28 cellular contexts compared by ENCODE assay signal in genomic region chr19:29422047-29422446, GRCh38.
"Had no signal": no experiment of that assay in that cellular context is flagged by ENCODE, and none has a peak within 500 bp of the region (broad histone marks: within the 10 kb centered on the region; RNA-seq: fewer than 3 reads in every experiment).

No MANE protein-coding gene starts in this region.

- H3K4me1 ChIP-seq: stomach, suprapubic skin, testis, thyroid gland, tibial artery, tibial nerve, transverse colon, upper lobe of left lung, upper lobe of right lung, uterus, vagina had no signal

- H3K36me3 Mint-ChIP-seq: stimulated activated effector memory CD8-positive, alpha-beta T cell treated with anti-CD3 and anti-CD28 coated beads, Interleukin-12 subunit alpha, Interleukin-12 subunit beta, amount 100 ng/mL, for 72 hours; stimulated activated memory B cell treated with anti-CD40 and anti-IgM and Interleukin-4, amounts not matched to agents 10 μg/mL and 1 μg/mL and 100 μg/mL, for 72 hours; stimulated activated naive B cell treated with anti-CD40 and anti-IgM and Interleukin-4, amounts not matched to agents 10 μg/mL and 1 μg/mL and 100 μg/mL, for 72 hours; type B pancreatic cell had no signal

- H3K4me3 Mint-ChIP-seq: stimulated activated effector memory CD8-positive, alpha-beta T cell treated with anti-CD3 and anti-CD28 coated beads, Interleukin-12 subunit alpha, Interleukin-12 subunit beta, amount 100 ng/mL, for 72 hours; stimulated activated memory B cell treated with anti-CD40 and anti-IgM and Interleukin-4, amounts not matched to agents 10 μg/mL and 1 μg/mL and 100 μg/mL, for 72 hours; stimulated activated naive B cell treated with anti-CD40 and anti-IgM and Interleukin-4, amounts not matched to agents 10 μg/mL and 1 μg/mL and 100 μg/mL, for 72 hours; stimulated activated naive CD8-positive, alpha-beta T cell treated with anti-CD3 and anti-CD28 coated beads, Interleukin-15, amount 100 ng/mL, for 72 hours; stimulated activated naive CD8-positive, alpha-beta T cell treated with anti-CD3 and anti-CD28 coated beads, Interleukin-15, Interleukin-2, amounts not matched to agents 100 ng/mL and 50 ng/mL, for 24 hours; type B pancreatic cell had no signal

- H3K27ac Mint-ChIP-seq: stimulated activated effector memory CD8-positive, alpha-beta T cell treated with anti-CD3 and anti-CD28 coated beads, Interleukin-12 subunit alpha, Interleukin-12 subunit beta, amount 100 ng/mL, for 72 hours; stimulated activated memory B cell treated with anti-CD40 and anti-IgM and Interleukin-4, amounts not matched to agents 10 μg/mL and 1 μg/mL and 100 μg/mL, for 72 hours; stimulated activated naive B cell treated with anti-CD40 and anti-IgM and Interleukin-4, amounts not matched to agents 10 μg/mL and 1 μg/mL and 100 μg/mL, for 72 hours; stimulated activated naive CD8-positive, alpha-beta T cell treated with anti-CD3 and anti-CD28 coated beads, Interleukin-15, amount 100 ng/mL, for 72 hours; stimulated activated naive CD8-positive, alpha-beta T cell treated with anti-CD3 and anti-CD28 coated beads, Interleukin-15, Interleukin-2, amounts not matched to agents 100 ng/mL and 50 ng/mL, for 24 hours had no signal

- H3K36me3 ChIP-seq: stomach, suprapubic skin, thoracic aorta, thyroid gland, tibial artery, tibial nerve, transverse colon, upper lobe of left lung, upper lobe of right lung, uterus, vagina had no signal

- H3K27me3 Mint-ChIP-seq: stimulated activated memory B cell treated with anti-CD40 and anti-IgM and Interleukin-4, amounts not matched to agents 10 μg/mL and 1 μg/mL and 100 μg/mL, for 72 hours; stimulated activated naive B cell treated with anti-CD40 and anti-IgM and Interleukin-4, amounts not matched to agents 10 μg/mL and 1 μg/mL and 100 μg/mL, for 72 hours; stimulated activated naive CD8-positive, alpha-beta T cell treated with anti-CD3 and anti-CD28 coated beads, Interleukin-15, Interleukin-2, amounts not matched to agents 100 ng/mL and 50 ng/mL, for 24 hours had no signal

- ATAC-seq: stimulated activated effector memory CD8-positive, alpha-beta T cell treated with anti-CD3 and anti-CD28 coated beads, Interleukin-12 subunit alpha, Interleukin-12 subunit beta, amount 100 ng/mL, for 72 hours; stimulated activated memory B cell treated with anti-CD40 and anti-IgM and Interleukin-4, amounts not matched to agents 10 μg/mL and 1 μg/mL and 100 μg/mL, for 72 hours; stimulated activated naive B cell treated with anti-CD40 and anti-IgM and Interleukin-4, amounts not matched to agents 10 μg/mL and 1 μg/mL and 100 μg/mL, for 72 hours; stimulated activated naive CD8-positive, alpha-beta T cell treated with anti-CD3 and anti-CD28 coated beads, Interleukin-15, amount 100 ng/mL, for 72 hours; upper lobe of right lung had no signal

- DNase-seq: stimulated activated CD4-positive, alpha-beta T cell treated with anti-CD3 and anti-CD28 coated beads, Interleukin-2, amount 100 ng/mL, for 48 hours; stimulated activated CD4-positive, alpha-beta T cell treated with anti-CD3 and anti-CD28 coated beads, Interleukin-4, amount 100 ng/mL, for 1 hour; stimulated activated CD4-positive, alpha-beta T cell treated with anti-CD3 and anti-CD28 coated beads, Interleukin-4, amount 100 ng/mL, for 24 hours; stimulated activated CD4-positive, alpha-beta T cell treated with anti-CD3 and anti-CD28 coated beads, Interleukin-4, amount 100 ng/mL, for 4 hours; stimulated activated CD8-positive, alpha-beta memory T cell treated with anti-CD3 and anti-CD28 coated beads, Interleukin-4, amount 100 ng/mL, for 48 hours; stimulated activated naive B cell treated with anti-CD40 and anti-IgM and Interleukin-4, amounts not matched to agents 10 μg/mL and 1 μg/mL and 100 μg/mL, for 72 hours; stimulated activated naive CD4-positive, alpha-beta T cell; stimulated activated naive CD4-positive, alpha-beta T cell treated with Interleukin-2 at 50 U/mL for 16 hours; stimulated activated naive CD8-positive, alpha-beta T cell treated with anti-CD3 and anti-CD28 coated beads, Interleukin-15, amount 100 ng/mL, for 72 hours; stimulated activated naive CD8-positive, alpha-beta T cell treated with anti-CD3 and anti-CD28 coated beads, Interleukin-15, Interleukin-2, amounts not matched to agents 100 U/mL and 50 U/mL, for 24 hours; stomach; substantia nigra; testis; thyroid gland; tibial artery; transverse colon; trophoblast cell; upper lobe of left lung; upper lobe of right lung; uterus had no signal

- H3K4me3 ChIP-seq: stomach, suprapubic skin, testis, thoracic aorta, thyroid gland, tibial artery, tibial nerve, transverse colon, upper lobe of left lung, upper lobe of right lung, uterus, vagina had no signal

- H3K27ac ChIP-seq: stomach, suprapubic skin, testis, thoracic aorta, thyroid gland, tibial artery, tibial nerve, transverse colon, upper lobe of left lung, upper lobe of right lung, uterus, vagina had no signal

- H3K9me3 Mint-ChIP-seq: type B pancreatic cell had no signal

- H3K4me1 Mint-ChIP-seq: stimulated activated memory B cell treated with anti-CD40 and anti-IgM and Interleukin-4, amounts not matched to agents 10 μg/mL and 1 μg/mL and 100 μg/mL, for 72 hours; stimulated activated naive B cell treated with anti-CD40 and anti-IgM and Interleukin-4, amounts not matched to agents 10 μg/mL and 1 μg/mL and 100 μg/mL, for 72 hours; stimulated activated naive CD8-positive, alpha-beta T cell treated with anti-CD3 and anti-CD28 coated beads, Interleukin-15, amount 100 ng/mL, for 72 hours had no signal

- H3K27me3 ChIP-seq: suprapubic skin, testis, thyroid gland, tibial artery, tibial nerve, transverse colon, upper lobe of left lung, upper lobe of right lung, uterus, vagina had no signal

- H3K9me3 ChIP-seq: suprapubic skin, testis, thoracic aorta, thyroid gland, transverse colon, upper lobe of left lung, upper lobe of right lung, uterus, vagina had no signal
